ENCODE assay signal across 8 cellular contexts in the genomic region with DNA sequence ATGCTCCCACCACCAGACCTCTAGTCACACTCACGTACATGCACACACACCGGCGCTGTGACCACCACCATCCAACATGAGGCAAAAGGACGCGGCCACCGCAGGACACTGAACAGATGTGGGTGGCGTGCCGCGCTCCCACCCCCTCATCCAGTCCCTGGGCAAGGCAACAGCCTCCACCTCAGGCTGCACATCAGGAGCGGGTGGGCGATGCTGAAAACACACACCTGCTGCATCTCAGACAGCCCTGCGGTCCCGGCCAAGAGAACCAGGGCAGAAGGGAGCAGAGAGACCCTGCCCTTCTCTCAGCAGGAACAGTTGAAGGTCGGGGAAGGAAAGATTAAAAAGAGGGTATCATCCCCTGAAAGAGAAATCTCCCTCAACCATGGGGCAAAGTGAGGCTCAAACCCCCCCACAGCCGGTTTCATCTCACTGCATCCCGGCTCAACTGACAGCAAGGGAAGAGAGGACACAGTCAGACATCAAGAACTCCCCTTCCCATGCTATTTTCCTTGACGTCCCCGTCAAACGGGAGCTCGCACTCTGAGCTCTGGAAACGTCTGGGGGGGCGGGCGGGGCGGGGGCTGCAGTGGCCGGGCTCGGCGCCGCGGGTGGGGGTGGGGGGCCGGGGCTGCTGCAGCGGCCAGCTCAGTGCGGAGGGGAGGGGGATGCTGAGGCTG. TPM values are rescaled to one million over a fixed set of nuclear protein-coding genes. Genes with fewer than 3 reads are reported as not detected.
A peak's percentile ranks its signal among the peaks of the same experiment; 100 is the strongest.
DNase-seq lines count a peak whose midpoint lies in the region; ATAC-seq, FAIRE-seq and TF ChIP-seq lines count a peak whose summit lies in the region.

No MANE protein-coding gene starts in this region.

- FAIRE-seq in K562 (lab: Jason Lieb, UNC) = no peak

- no peak overlapping the region for H2AK5ac ChIP-seq in mesenchymal stem cell (ENCODE audit: low read length, severe bottlenecking)

- peaks cover 48% of the 10 kb centered on the region for H3K36me3 ChIP-seq in K562 (ENCODE audit: control insufficient read depth, insufficient read depth, low read length)
- H3K36me3 ChIP-seq in mesenchymal stem cell (ENCODE audit: control insufficient read depth in 1 of 2, insufficient read depth in 2 of 2, low read depth in 1 of 2, low read length in 2 of 2) = peaks cover 40 to 41% of the 10 kb centered on the region in 2 experiments

- BruUV-seq in K562 (replicated peaks; lab: Mats Ljungman, UMichigan) = no TSS peak

- no peaks in the 10 kb centered on the region for H3K27me3 Mint-ChIP-seq in activated naive CD4-positive, alpha-beta T cell treated with anti-CD3 and anti-CD28 coated beads, Interleukin-2, amount 50 U/mL, for 24 hours
- no peaks in the 10 kb centered on the region for H3K27me3 Mint-ChIP-seq in type B pancreatic cell

- H3K23ac ChIP-seq in mesenchymal stem cell (ENCODE audit: low read length in 2 of 2) = no peak overlapping the region

- peaks cover 9% of the 10 kb centered on the region; the same call in 1 of the 2 replicates for H4K20me1 ChIP-seq in K562 (replicated peaks; ENCODE audit: control insufficient read depth, insufficient read depth, low read length)

- POLR2A ChIA-PET in K562 (lab: Yijun Ruan, JAX) = interaction anchor here (0.6 to 1.0 kb wide), 5 partner anchors 18 to 225 kb away, joined by 3 read pairs; a partner anchor contains a TSS

- in situ Hi-C loops in K562 (cut with MboI) = loop anchor here (10.0 kb wide), 1 partner anchor 339 kb away; no protein-coding TSS in a partner anchor

- no peak for DNase-seq in activated naive CD4-positive, alpha-beta T cell (lab: John Stamatoyannopoulos, UW)
- DNase-seq in K562 (ENCODE audit: extremely low read depth in 1 of 4, low spot score in 3 of 4) (no peak), mesenchymal stem cell (no peak), type B pancreatic cell (ENCODE audit: extremely low spot score, unreplicated experiment) (no peak), HuH-7.5 (ENCODE audit: low spot score) (no peak), DMS53 (lab: John Stamatoyannopoulos, UW) (no peak)

- peak overlapping the region; percentile 43 for H4K91ac ChIP-seq in mesenchymal stem cell (ENCODE audit: low read length)

- H3K4ac ChIP-seq in mesenchymal stem cell (ENCODE audit: low read depth in 1 of 2, low read length in 2 of 2) = no peak overlapping the region

- H3K4me1 ChIP-seq in K562 (replicated peaks in 1 of 2; ENCODE audit: control insufficient read depth in 2 of 2, insufficient read depth in 2 of 2, low read length in 2 of 2) (peaks cover 21 to 29% of the 10 kb centered on the region in 2 experiments; a peak in 4 of 5 replicates), mesenchymal stem cell (ENCODE audit: control insufficient read depth, insufficient read depth, low read depth, low read length) (peaks cover 14% of the 10 kb centered on the region)

- H3K18ac ChIP-seq in mesenchymal stem cell (ENCODE audit: low read depth in 1 of 2, low read length in 2 of 2) = no peak overlapping the region

- H2BK5ac ChIP-seq in mesenchymal stem cell (ENCODE audit: low read depth, low read length, poor library complexity, severe bottlenecking) = no peak overlapping the region

- 44% methylated on average over 28 of the region's 32 CpGs for WGBS in K562 (ENCODE audit: insufficient coverage, low coverage, missing lambda C conversion rate)
- WGBS in mesenchymal stem cell = 73% methylated on average over 15 of the region's 32 CpGs

- peaks cover 25% of the 10 kb centered on the region for H3K79me1 ChIP-seq in mesenchymal stem cell (replicated peaks; ENCODE audit: low read length, poor library complexity, severe bottlenecking)

- intact Hi-C loops in K562 (cut with micrococcal nuclease) = no loop called here

- H2AFZ ChIP-seq in K562 (ENCODE audit: low read depth, low read length) = no peak overlapping the region
- no peak overlapping the region for H2AFZ ChIP-seq in mesenchymal stem cell (ENCODE audit: low read depth, low read length)

- H3K4me3 Mint-ChIP-seq in activated naive CD4-positive, alpha-beta T cell treated with anti-CD3 and anti-CD28 coated beads, Interleukin-2, amount 50 U/mL, for 24 hours = peak overlapping the region; percentile 86
- peak overlapping the region; percentile 85 for H3K4me3 Mint-ChIP-seq in type B pancreatic cell

- H3K4me3 ChIP-seq in K562 (peak overlapping the region; percentile 75; the same call in 1 of the 2 replicates), mesenchymal stem cell (ENCODE audit: insufficient read depth in 1 of 2, low read depth in 1 of 2, low read length in 2 of 2) (peak overlapping the region; percentile 80 to 94)

- H3K79me2 ChIP-seq in K562 (ENCODE audit: control insufficient read depth, insufficient read depth, low read length) = peaks cover 18% of the 10 kb centered on the region

- H3K9me3 Mint-ChIP-seq in activated naive CD4-positive, alpha-beta T cell treated with anti-CD3 and anti-CD28 coated beads, Interleukin-2, amount 50 U/mL, for 24 hours = no peaks in the 10 kb centered on the region
- H3K9me3 Mint-ChIP-seq in type B pancreatic cell = no peaks in the 10 kb centered on the region

- no peak overlapping the region for H3K14ac ChIP-seq in mesenchymal stem cell (ENCODE audit: low read length in 2 of 2)

- H3K4me2 ChIP-seq in K562 (ENCODE audit: insufficient read depth, low read length) (peak overlapping the region; percentile 47), mesenchymal stem cell (ENCODE audit: low read length, poor library complexity, severe bottlenecking) (peak overlapping the region; percentile 79)

- no peak overlapping the region for H2BK12ac ChIP-seq in mesenchymal stem cell (ENCODE audit: low read length in 2 of 2)

- CTCF ChIA-PET in K562 (lab: Yijun Ruan, JAX; ENCODE audit: low intra/inter-chr PET ratio) = no interaction called here

- TF ChIP-seq RAD21 in K562 (CRISPR knock-in tag; conservative IDR thresholded peaks at IDR 0.05 in 1 of 2, IDR thresholded peaks at IDR 0.05 in 1 of 2) = no peak

- H2BK15ac ChIP-seq in mesenchymal stem cell (ENCODE audit: low read depth, poor library complexity, severe bottlenecking) = no peak overlapping the region

- no peak for ATAC-seq in K562
- no peak for ATAC-seq in HG03565 (IDR thresholded peaks at IDR 0.05; ENCODE audit: unreplicated experiment)

- peak overlapping the region in 1 of 2 experiments; percentile 81; a peak in 2 of 4 replicates for H3K9ac ChIP-seq in K562 (ENCODE audit: insufficient read depth in 1 of 2, low read depth in 2 of 2, low read length in 2 of 2)
- H3K9ac ChIP-seq in mesenchymal stem cell (ENCODE audit: low read length) = peak overlapping the region; percentile 81

- H3K27me3 ChIP-seq in K562 (ENCODE audit: control insufficient read depth in 2 of 2, insufficient read depth in 2 of 2, low read length in 2 of 2) (no peaks in the 10 kb centered on the region), mesenchymal stem cell (ENCODE audit: control insufficient read depth in 1 of 2, insufficient read depth in 1 of 2, low read length in 2 of 2) (no peaks in the 10 kb centered on the region)

- peak overlapping the region; percentile 47 for H3K27ac Mint-ChIP-seq in activated naive CD4-positive, alpha-beta T cell treated with anti-CD3 and anti-CD28 coated beads, Interleukin-2, amount 50 U/mL, for 24 hours
- H3K27ac Mint-ChIP-seq in type B pancreatic cell = peak overlapping the region; percentile 90

- TF ChIP-seq CTCF in K562 (IDR thresholded peaks at IDR 0.05 in 2 of 3, conservative IDR thresholded peaks at IDR 0.05 in 1 of 3; ENCODE audit: insufficient read depth in 2 of 3, low read depth in 1 of 3, low read length in 3 of 3) (no peak), type B pancreatic cell (conservative IDR thresholded peaks at IDR 0.05) (no peak)

- peaks cover 4% of the 10 kb centered on the region for H3K36me3 Mint-ChIP-seq in activated naive CD4-positive, alpha-beta T cell treated with anti-CD3 and anti-CD28 coated beads, Interleukin-2, amount 50 U/mL, for 24 hours
- H3K36me3 Mint-ChIP-seq in type B pancreatic cell = peaks cover 7% of the 10 kb centered on the region

- peaks cover 83% of the 10 kb centered on the region for H3K4me1 Mint-ChIP-seq in activated naive CD4-positive, alpha-beta T cell treated with anti-CD3 and anti-CD28 coated beads, Interleukin-2, amount 50 U/mL, for 24 hours
- peaks cover 22% of the 10 kb centered on the region for H3K4me1 Mint-ChIP-seq in type B pancreatic cell (ENCODE audit: unreplicated experiment)

- no peak for TF ChIP-seq EP300 in K562 (IDR thresholded peaks at IDR 0.05; ENCODE audit: low read length)

- H3K9me1 ChIP-seq in K562 (ENCODE audit: control insufficient read depth, insufficient read depth, low read length) = no peaks in the 10 kb centered on the region

- H3K27ac ChIP-seq in K562 (ENCODE audit: extremely low read depth, low read depth, low read length) (no peak overlapping the region), mesenchymal stem cell (ENCODE audit: low read length, poor library complexity, severe bottlenecking) (no peak overlapping the region)

- no peak overlapping the region for H2BK120ac ChIP-seq in mesenchymal stem cell (ENCODE audit: low read depth, low read length)

- H4K8ac ChIP-seq in mesenchymal stem cell (ENCODE audit: low read length) = no peak overlapping the region

- no peak for TF ChIP-seq POLR2A in K562 (conservative IDR thresholded peaks at IDR 0.05)

- H3K9me3 ChIP-seq in K562 (replicated peaks; ENCODE audit: control insufficient read depth, insufficient read depth, low read depth, low read length) (no peaks in the 10 kb centered on the region), mesenchymal stem cell (ENCODE audit: control insufficient read depth, low read length) (no peaks in the 10 kb centered on the region)

RNA-seq across cellular contexts. Expression of gene CAMK2G, which starts 1.1 kb away (rescaled TPM):
- 79.9 and 93.7 TPM in 2 replicates for total RNA-seq in K562 (2011; cell fraction: chromatin; rRNA removed; ENCODE audit: low replicate concordance)
- total RNA-seq in K562 (2011; cell fraction: nucleolus; rRNA removed) = 44.9 and 53.3 TPM in 2 replicates
- 65.0 and 92.5 TPM in 2 replicates for total RNA-seq in K562 (2011; cell fraction: nucleoplasm; rRNA removed)
- total RNA-seq in K562 (2014; rRNA removed) (23.4 and 26.7 TPM in 2 replicates), K562 (2014; rRNA removed; fragmentation: Illumina TruSeq; extraction: Trizol) (22.3 and 25.1 TPM in 2 replicates), K562 (2015; rRNA removed; fragmentation: Illumina TruSeq; extraction: Trizol) (32.2 and 33.2 TPM in 2 replicates), K562 (2021) (29.5 and 32.6 TPM in 2 replicates), type B pancreatic cell (ENCODE audit: low replicate concordance) (24.9 and 27.5 TPM in 2 replicates)
- polyA plus RNA-seq in K562 (2011; rRNA removed) (37.5 and 41.6 TPM in 2 replicates), K562 (2014; fragmentation: Illumina TruSeq; extraction: Trizol) (35.5 and 37.9 TPM in 2 replicates), K562 (2014; fragmentation: Nextera tagmentation; extraction: Ambion mirVana) (10 to 100 TPM in 1 of 2 experiments, 1 to 10 TPM in 1; 9.0 to 10.4 TPM), K562 (2014; rRNA removed) (36.2 and 37.2 TPM in 2 replicates)
- polyA plus RNA-seq in K562 (2011; cell fraction: cytosol; rRNA removed) = 33.0 and 39.7 TPM in 2 replicates
- polyA plus RNA-seq in K562 (2011; cell fraction: nucleus; rRNA removed) = 69.4 and 73.5 TPM in 2 replicates
- polyA plus RNA-seq in K562 (2012) = 27.5 and 30.5 TPM in 2 replicates
- 31.1 and 31.9 TPM in 2 replicates for polyA minus RNA-seq in K562 (2011; rRNA and poly(A)+ RNA removed)
- polyA minus RNA-seq in K562 (2011; cell fraction: cytosol; rRNA and poly(A)+ RNA removed) = 18.9 and 20.7 TPM in 2 replicates
- polyA minus RNA-seq in K562 (2011; cell fraction: nucleus; rRNA and poly(A)+ RNA removed) = 25.0 and 38.0 TPM in 2 replicates
- polyA plus RNA-seq in mesenchymal stem cell (2013, experiment 1 of 2) = 17.2 TPM
- 16.4 TPM for polyA plus RNA-seq in mesenchymal stem cell (2013, experiment 2 of 2)

RNA-seq across cellular contexts. Expression of gene PLAU, which starts 37.6 kb away (rescaled TPM):
- 2.8 and 5.6 TPM in 2 replicates for total RNA-seq in K562 (2011; cell fraction: chromatin; rRNA removed; ENCODE audit: low replicate concordance)
- total RNA-seq in K562 (2011; cell fraction: nucleolus; rRNA removed) = 4.2 and 6.7 TPM in 2 replicates
- total RNA-seq in K562 (2011; cell fraction: nucleoplasm; rRNA removed) = 4.4 and 4.9 TPM in 2 replicates
- total RNA-seq in K562 (2014; rRNA removed) (2.1 and 2.9 TPM in 2 replicates), K562 (2014; rRNA removed; fragmentation: Illumina TruSeq; extraction: Trizol) (3.2 and 3.3 TPM in 2 replicates), K562 (2015; rRNA removed; fragmentation: Illumina TruSeq; extraction: Trizol) (16.9 and 17.5 TPM in 2 replicates), K562 (2021) (4.1 and 4.4 TPM in 2 replicates), type B pancreatic cell (ENCODE audit: low replicate concordance) (3.5 and 5.5 TPM in 2 replicates)
- polyA plus RNA-seq in K562 (2011; rRNA removed) (3.4 and 5.8 TPM in 2 replicates), K562 (2014; fragmentation: Illumina TruSeq; extraction: Trizol) (4.6 and 4.9 TPM in 2 replicates), K562 (2014; fragmentation: Nextera tagmentation; extraction: Ambion mirVana) (1 to 10 TPM; 2.3 to 2.5 TPM), K562 (2014; rRNA removed) (2.6 and 4.2 TPM in 2 replicates)
- 3.7 and 8.0 TPM in 2 replicates for polyA plus RNA-seq in K562 (2011; cell fraction: cytosol; rRNA removed)
- polyA plus RNA-seq in K562 (2011; cell fraction: nucleus; rRNA removed) = 11.6 and 17.7 TPM in 2 replicates
- polyA plus RNA-seq in K562 (2012) = 11.2 and 47.9 TPM in 2 replicates
- polyA minus RNA-seq in K562 (2011; rRNA and poly(A)+ RNA removed) = 2.6 and 3.6 TPM in 2 replicates
- 1.6 and 4.6 TPM in 2 replicates for polyA minus RNA-seq in K562 (2011; cell fraction: cytosol; rRNA and poly(A)+ RNA removed)
- 1.6 and 3.4 TPM in 2 replicates for polyA minus RNA-seq in K562 (2011; cell fraction: nucleus; rRNA and poly(A)+ RNA removed)
- 1,126 TPM for polyA plus RNA-seq in mesenchymal stem cell (2013, experiment 1 of 2)
- 1,146 TPM for polyA plus RNA-seq in mesenchymal stem cell (2013, experiment 2 of 2)
